In the genomic region with DNA sequence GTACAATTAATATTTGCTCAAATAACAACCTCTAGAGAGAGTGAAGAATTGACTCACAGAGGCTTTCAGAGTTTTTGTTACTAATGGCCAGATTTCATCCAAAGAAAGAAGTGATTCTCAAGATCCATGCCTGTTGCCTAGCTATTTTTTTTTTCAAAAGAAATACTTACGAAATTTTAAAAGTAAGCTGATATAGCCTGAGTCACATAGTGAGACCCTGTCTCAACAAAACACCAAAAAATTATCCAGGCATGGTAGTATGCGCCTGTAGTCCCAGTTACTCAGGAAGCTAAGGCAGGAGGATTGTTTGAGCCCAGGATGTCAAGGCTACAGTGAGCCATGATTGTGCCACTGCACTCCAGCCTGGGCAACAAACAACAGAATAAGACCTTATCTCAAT, we compare ENCODE assay signal across 23 cellular contexts. TPM values are rescaled to one million over a fixed set of nuclear protein-coding genes. Genes with fewer than 3 reads are reported as not detected.
DNase-seq lines count a peak whose midpoint lies in the region; ATAC-seq and TF ChIP-seq lines count a peak whose summit lies in the region.
"Had no signal": no experiment of that assay in that cellular context is flagged by ENCODE, and none has a peak within 500 bp of the region (broad histone marks: within the 10 kb centered on the region; RNA-seq: fewer than 3 reads in every experiment).

No MANE protein-coding gene starts in this region.

- no peaks in the 10 kb centered on the region for H3K4me1 Mint-ChIP-seq in stimulated activated naive B cell treated with anti-CD40 and anti-IgM and Interleukin-4, amounts not matched to agents 10 μg/mL and 1 μg/mL and 100 μg/mL, for 72 hours
- H3K4me1 Mint-ChIP-seq: activated CD8-positive, alpha-beta memory T cell treated with anti-CD3 and anti-CD28 coated beads, Interleukin-2, amount 10 ng/mL, durations not matched to agents 7 days and 5 days had no signal

- H3K9me3 Mint-ChIP-seq in stimulated activated naive B cell treated with anti-CD40 and anti-IgM and Interleukin-4, amounts not matched to agents 10 μg/mL and 1 μg/mL and 100 μg/mL, for 72 hours, result no peaks in the 10 kb centered on the region
- H3K9me3 Mint-ChIP-seq: activated T-cell treated with anti-CD3 and anti-CD28 coated beads, Interleukin-2, amount 50 U/mL, for 72 hours had no signal

- H3K27me3 Mint-ChIP-seq in stimulated activated naive B cell treated with anti-CD40 and anti-IgM and Interleukin-4, amounts not matched to agents 10 μg/mL and 1 μg/mL and 100 μg/mL, for 72 hours, result peaks cover 4 to 5% of the 10 kb centered on the region in 2 donors

- H3K27ac Mint-ChIP-seq in stimulated activated naive B cell treated with anti-CD40 and anti-IgM and Interleukin-4, amounts not matched to agents 10 μg/mL and 1 μg/mL and 100 μg/mL, for 72 hours, result no peak overlapping the region
- H3K27ac Mint-ChIP-seq: activated CD8-positive, alpha-beta memory T cell treated with anti-CD3 and anti-CD28 coated beads, Interleukin-2, amount 10 ng/mL, durations not matched to agents 7 days and 5 days; activated T-cell treated with anti-CD3 and anti-CD28 coated beads, Interleukin-2, amount 50 U/mL, for 72 hours had no signal

- H3K27ac ChIP-seq in right cardiac atrium (ENCODE audit: low read length), result peak overlapping the region; percentile 95
- peak overlapping the region in 3 of 4 donors; percentile 73 to 79 (median 77) for H3K27ac ChIP-seq in esophagus squamous epithelium
- peak overlapping the region; percentile 92 for H3K27ac ChIP-seq in psoas muscle
- H3K27ac ChIP-seq: brain microvascular endothelial cell, GM23248, stomach had no signal

- ATAC-seq in right cardiac atrium (no peak), psoas muscle (no peak), GM21447 (IDR thresholded peaks at IDR 0.05; ENCODE audit: unreplicated experiment) (no peak)
- ATAC-seq in stimulated activated naive B cell treated with anti-CD40 and anti-IgM and Interleukin-4, amounts not matched to agents 10 μg/mL and 1 μg/mL and 100 μg/mL, for 72 hours (replicated peaks), result no peak
- ATAC-seq: activated CD8-positive, alpha-beta memory T cell treated with anti-CD3 and anti-CD28 coated beads, Interleukin-2, amount 10 ng/mL, durations not matched to agents 7 days and 5 days; activated T-cell treated with anti-CD3 and anti-CD28 coated beads, Interleukin-2, amount 50 U/mL, for 72 hours had no signal

- no peaks in the 10 kb centered on the region for H3K36me3 Mint-ChIP-seq in stimulated activated naive B cell treated with anti-CD40 and anti-IgM and Interleukin-4, amounts not matched to agents 10 μg/mL and 1 μg/mL and 100 μg/mL, for 72 hours
- H3K36me3 Mint-ChIP-seq: activated CD8-positive, alpha-beta memory T cell treated with anti-CD3 and anti-CD28 coated beads, Interleukin-2, amount 10 ng/mL, durations not matched to agents 7 days and 5 days had no signal

- no peak for TF ChIP-seq POLR2A in esophagus squamous epithelium (IDR thresholded peaks at IDR 0.05)

- no peak overlapping the region for H3K4me3 Mint-ChIP-seq in stimulated activated naive B cell treated with anti-CD40 and anti-IgM and Interleukin-4, amounts not matched to agents 10 μg/mL and 1 μg/mL and 100 μg/mL, for 72 hours
- H3K4me3 Mint-ChIP-seq: activated CD8-positive, alpha-beta memory T cell treated with anti-CD3 and anti-CD28 coated beads, Interleukin-2, amount 10 ng/mL, durations not matched to agents 7 days and 5 days; activated T-cell treated with anti-CD3 and anti-CD28 coated beads, Interleukin-2, amount 50 U/mL, for 72 hours had no signal

- 79% methylated on average over 2 of the region's 2 CpGs for WGBS in right cardiac atrium
- WGBS in esophagus squamous epithelium, 2 donors, result 50 to 54% methylated on average over 2 of the region's 2 CpGs
- WGBS in psoas muscle, 3 donors, result 74 to 81% (median 78%) methylated on average over 2 of the region's 2 CpGs

- H3K36me3 ChIP-seq in esophagus squamous epithelium (peaks cover 0 to 23% (median 0%) of the 10 kb centered on the region in 3 donors), psoas muscle (ENCODE audit: insufficient read depth in 1 of 2, low read depth in 1 of 2) (peaks cover 0 to 32% of the 10 kb centered on the region in 2 donors)
- H3K36me3 ChIP-seq: brain microvascular endothelial cell, stomach, tibial nerve had no signal

- intact Hi-C loops in right cardiac atrium (cut with DNase I), result no loop called here
- intact Hi-C loops in cardiac septum (cut with DNase I), result no loop called here
- intact Hi-C loops in esophagus squamous epithelium (cut with DNase I), result no loop called here
- intact Hi-C loops in psoas muscle (cut with DNase I), result loop anchor here in 1 of 2 donors (10.0 kb wide), 1 partner anchor 194 kb away; a partner anchor contains a TSS

- H3K27me3 ChIP-seq in right cardiac atrium (ENCODE audit: control insufficient read depth, insufficient read depth), result no peaks in the 10 kb centered on the region
- H3K27me3 ChIP-seq in esophagus squamous epithelium, result no peaks in the 10 kb centered on the region
- H3K27me3 ChIP-seq in psoas muscle (ENCODE audit: insufficient read depth in 3 of 3, low read length in 2 of 3), result no peaks in the 10 kb centered on the region
- H3K27me3 ChIP-seq: brain microvascular endothelial cell, stomach, tibial nerve had no signal

- H3K4me1 ChIP-seq in right cardiac atrium (ENCODE audit: control insufficient read depth, insufficient read depth, low read length), result peaks cover 11% of the 10 kb centered on the region
- H3K4me1 ChIP-seq in esophagus squamous epithelium, result peaks cover 0 to 77% (median 43%) of the 10 kb centered on the region in 3 donors
- H3K4me1 ChIP-seq in psoas muscle, result peaks cover 94% of the 10 kb centered on the region

- DNase-seq in right cardiac atrium (no peak), cardiac septum (ENCODE audit: low spot score) (no peak), esophagus squamous epithelium (lab: John Stamatoyannopoulos, UW) (no peak), psoas muscle (no peak), NCI-H82 treated with DMSO at 0.1 percent for 48 hours (lab: John Stamatoyannopoulos, UW; ENCODE audit: unreplicated experiment) (no peak), T-helper 1 cell (no peak)
- DNase-seq in stimulated activated naive B cell treated with anti-CD40 and anti-IgM and Interleukin-4, amounts not matched to agents 10 μg/mL and 1 μg/mL and 100 μg/mL, for 72 hours, result no peak
- DNase-seq: ACHN; activated CD8-positive, alpha-beta memory T cell treated with anti-CD3 and anti-CD28 coated beads, Interleukin-2, amount 10 ng/mL, durations not matched to agents 7 days and 5 days; activated naive CD4-positive, alpha-beta T cell; activated T-cell treated with anti-CD3 and anti-CD28 coated beads, Interleukin-2, amount 50 U/mL, for 72 hours; brain microvascular endothelial cell; effector CD8-positive, alpha-beta T cell; KG1; MM.1S; NCI-H345; NCI-H748 treated with DMSO at 0.1 percent for 48 hours; posterior cingulate gyrus; small intestine; stomach had no signal

- no peak overlapping the region for H3K4me3 ChIP-seq in right cardiac atrium (ENCODE audit: low read length)
- no peak overlapping the region for H3K4me3 ChIP-seq in esophagus squamous epithelium
- peak overlapping the region; percentile 27 for H3K4me3 ChIP-seq in psoas muscle
- H3K4me3 ChIP-seq: GM23248, stomach, tibial nerve had no signal

- TF ChIP-seq CTCF in esophagus squamous epithelium (IDR thresholded peaks at IDR 0.05), result no peak
- TF ChIP-seq CTCF in psoas muscle (IDR thresholded peaks at IDR 0.05), result no peak

- no peaks in the 10 kb centered on the region for H3K9me3 ChIP-seq in right cardiac atrium (ENCODE audit: control insufficient read depth, low read length)
- no peaks in the 10 kb centered on the region for H3K9me3 ChIP-seq in esophagus squamous epithelium
- H3K9me3 ChIP-seq in psoas muscle, result no peaks in the 10 kb centered on the region
- H3K9me3 ChIP-seq: stomach, tibial nerve had no signal

RNA-seq across cellular contexts. Expression of a gene that starts 14.6 kb away (rescaled TPM):
- total RNA-seq in right cardiac atrium (10 to 100 TPM; 71.9 to 79.6 (median 75.5) TPM), cardiac septum (67.0 TPM), esophagus squamous epithelium (10 to 100 TPM; 27.1 to 39.2 (median 31.3) TPM), psoas muscle (100 to 1,000 TPM in 3 of 4 donors, 10 to 100 TPM in 1; 46.2 to 219 (median 113) TPM)
- polyA plus RNA-seq in right cardiac atrium (74.6 TPM), psoas muscle (100 to 1,000 TPM in 1 of 3 donors, 10 to 100 TPM in 2; 54.4 to 130 (median 59.4) TPM)
- total RNA-seq: activated CD8-positive, alpha-beta memory T cell treated with anti-CD3 and anti-CD28 coated beads, Interleukin-2, amount 10 ng/mL, durations not matched to agents 7 days and 5 days; activated T-cell treated with anti-CD3 and anti-CD28 coated beads, Interleukin-2, amount 50 U/mL, for 72 hours had no signal
